21 cellular contexts compared by ENCODE assay signal in genomic region chr10:103921248-103921647, GRCh38.
"Had no signal": no experiment of that assay in that cellular context is flagged by ENCODE, and none has a peak within 500 bp of the region (broad histone marks: within the 10 kb centered on the region; RNA-seq: fewer than 3 reads in every experiment).

No MANE protein-coding gene starts in this region.

- H3K36me3 ChIP-seq: brain microvascular endothelial cell, lower lobe of right lung, ovary, prostate gland, upper lobe of left lung, WERI-Rb-1 had no signal

- H3K9me3 ChIP-seq: lower lobe of right lung, ovary, prostate gland, upper lobe of left lung had no signal

- H3K4me3 ChIP-seq: lower lobe of right lung, ovary, prostate gland, upper lobe of left lung had no signal

- H3K27me3 ChIP-seq: brain microvascular endothelial cell, ovary, upper lobe of left lung had no signal

- H3K27ac Mint-ChIP-seq: activated naive CD4-positive, alpha-beta T cell treated with anti-CD3 and anti-CD28 coated beads, Interleukin-2, amount 50 U/mL, for 72 hours; activated T-cell treated with anti-CD3 and anti-CD28 coated beads, Interleukin-2, amount 50 U/mL, for 24 hours; activated T-helper 17 cell treated with anti-CD3 and anti-CD28 coated beads, Interleukin-2, amount 50 U/mL, for 72 hours; naive B cell had no signal

- H3K4me3 Mint-ChIP-seq: activated T-cell treated with anti-CD3 and anti-CD28 coated beads, Interleukin-2, amount 50 U/mL, for 24 hours; activated T-helper 17 cell treated with anti-CD3 and anti-CD28 coated beads, Interleukin-2, amount 50 U/mL, for 72 hours; naive B cell; neural crest cell had no signal

- ATAC-seq: activated naive CD4-positive, alpha-beta T cell treated with anti-CD3 and anti-CD28 coated beads, Interleukin-2, amount 50 U/mL, for 72 hours; activated T-helper 17 cell treated with anti-CD3 and anti-CD28 coated beads, Interleukin-2, amount 50 U/mL, for 72 hours; left lobe of liver; lower lobe of right lung; stimulated activated naive CD8-positive, alpha-beta T cell treated with anti-CD3 and anti-CD28 coated beads, Interleukin-15, Interleukin-2, amounts not matched to agents 100 U/mL and 50 U/mL, for 24 hours had no signal

- H3K27ac ChIP-seq: brain microvascular endothelial cell, lower lobe of right lung, ovary, prostate gland, WERI-Rb-1 had no signal

- H3K36me3 Mint-ChIP-seq: naive B cell had no signal

- H3K9me3 Mint-ChIP-seq: activated naive CD4-positive, alpha-beta T cell treated with anti-CD3 and anti-CD28 coated beads, Interleukin-2, amount 50 U/mL, for 72 hours; activated T-cell treated with anti-CD3 and anti-CD28 coated beads, Interleukin-2, amount 50 U/mL, for 24 hours; activated T-helper 17 cell treated with anti-CD3 and anti-CD28 coated beads, Interleukin-2, amount 50 U/mL, for 72 hours; naive B cell; neural crest cell had no signal

- DNase-seq: activated CD4-positive, alpha-beta T cell treated with anti-CD3 and anti-CD28 coated beads for 1 hour; activated CD8-positive, alpha-beta memory T cell treated with anti-CD3 and anti-CD28 coated beads, Interleukin-2, amount 50 U/mL, for 4 hours; aorta; central memory CD4-positive, alpha-beta T cell; effector CD8-positive, alpha-beta T cell; kidney; lower lobe of right lung; naive B cell; ovary; stimulated activated CD4-positive, alpha-beta T cell treated with anti-CD3 and anti-CD28 coated beads, Interleukin-12 subunit alpha, Interleukin-12 subunit beta, amount 100 ng/mL, for 4 hours; stimulated activated CD4-positive, alpha-beta T cell treated with anti-CD3 and anti-CD28 coated beads, Interleukin-4, amount 100 ng/mL, for 4 hours; stimulated activated naive CD8-positive, alpha-beta T cell treated with anti-CD3 and anti-CD28 coated beads, Interleukin-15, Interleukin-2, amounts not matched to agents 100 U/mL and 50 U/mL, for 24 hours had no signal

- H3K27me3 Mint-ChIP-seq: activated T-cell treated with anti-CD3 and anti-CD28 coated beads, Interleukin-2, amount 50 U/mL, for 24 hours; activated T-helper 17 cell treated with anti-CD3 and anti-CD28 coated beads, Interleukin-2, amount 50 U/mL, for 72 hours had no signal
